Comparison of ENCODE assay signal across 11 cellular contexts in the genomic region with DNA sequence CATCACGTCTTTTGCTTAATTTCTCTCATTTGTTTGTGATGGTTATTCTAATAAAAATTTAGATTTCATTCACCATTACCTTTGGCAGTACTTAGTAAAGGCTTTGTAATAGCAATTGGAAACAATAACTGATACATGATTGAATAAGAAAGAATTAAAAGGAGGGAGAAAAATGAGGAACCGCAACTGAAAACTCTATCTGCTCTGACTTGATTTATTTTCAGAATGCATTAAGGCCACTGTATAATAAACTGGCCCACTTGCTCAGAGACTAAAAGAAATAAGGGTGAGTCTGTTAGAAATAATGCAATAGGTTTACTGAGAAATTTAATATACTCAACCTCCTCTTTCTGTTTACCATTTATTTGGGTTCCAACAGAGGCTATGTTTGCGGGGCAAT.
"Had no signal": no experiment of that assay in that cellular context is flagged by ENCODE, and none has a peak within 500 bp of the region (broad histone marks: within the 10 kb centered on the region; RNA-seq: fewer than 3 reads in every experiment).

No MANE protein-coding gene starts in this region.

- H3K36me3 ChIP-seq: HAP-1 had no signal

- H3K9ac ChIP-seq: GM23248 had no signal

- H3K4me3 ChIP-seq: GM23248, GM23338, HAP-1 had no signal

- H3K4me2 ChIP-seq: GM23338 had no signal

- H3K9me3 ChIP-seq: HAP-1 had no signal

- DNase-seq: GM23248, GOT3, H7, H9, HCEC 1CT, HFFc6 had no signal

- FAIRE-seq: H1, H54 had no signal

- H3K27ac ChIP-seq: GM23248 had no signal

- ATAC-seq: GM23338, HCT116 had no signal

- H2AFZ ChIP-seq: GM23248, GM23338 had no signal
